28 cellular contexts compared by ENCODE assay signal in genomic region chr22:32758866-32759385, GRCh38. TPM values are rescaled to one million over a fixed set of nuclear protein-coding genes. Genes with fewer than 3 reads are reported as not detected.
"Had no signal": no experiment of that assay in that cellular context is flagged by ENCODE, and none has a peak within 500 bp of the region (broad histone marks: within the 10 kb centered on the region; RNA-seq: fewer than 3 reads in every experiment).

No MANE protein-coding gene starts in this region.

- H3K27me3 ChIP-seq: ascending aorta, SJSA1 had no signal

- H3K27ac Mint-ChIP-seq: activated CD8-positive, alpha-beta memory T cell treated with anti-CD3 and anti-CD28 coated beads, Interleukin-2, amount 10 ng/mL, durations not matched to agents 7 days and 5 days; activated naive CD4-positive, alpha-beta T cell treated with anti-CD3 and anti-CD28 coated beads, Interleukin-2, amount 50 U/mL, for 24 hours; activated naive CD8-positive, alpha-beta T cell treated with anti-CD3 and anti-CD28 coated beads, Interleukin-2, amount 50 U/mL, for 24 hours; activated T-cell treated with anti-CD3 and anti-CD28 coated beads, Interleukin-2, amount 50 U/mL, for 24 hours; activated T-helper 1 cell treated with anti-CD3 and anti-CD28 coated beads, Interleukin-12 subunit alpha, Interleukin-12 subunit beta, Interleukin-2, Interleukin-4 antibody, amounts not matched to agents 30 ng/mL and 10 ng/mL and 1 ng/mL, durations not matched to agents 14 hours and 24 hours and 36 hours; brain; T-helper 1 cell treated with Interleukin-12 subunit alpha and Interleukin-12 subunit beta and Interleukin-4 antibody, amounts not matched to agents 30 μg/mL and 1 μg/mL, for 36 hours; WTC11 had no signal

- H3K4me1 Mint-ChIP-seq: activated CD8-positive, alpha-beta memory T cell treated with anti-CD3 and anti-CD28 coated beads, Interleukin-2, amount 10 ng/mL, durations not matched to agents 7 days and 5 days; activated naive CD4-positive, alpha-beta T cell treated with anti-CD3 and anti-CD28 coated beads, Interleukin-2, amount 50 U/mL, for 24 hours; activated naive CD8-positive, alpha-beta T cell treated with anti-CD3 and anti-CD28 coated beads, Interleukin-2, amount 50 U/mL, for 24 hours; brain; central memory CD8-positive, alpha-beta T cell had no signal

- H3K36me3 Mint-ChIP-seq: activated CD8-positive, alpha-beta memory T cell treated with anti-CD3 and anti-CD28 coated beads, Interleukin-2, amount 10 ng/mL, durations not matched to agents 7 days and 5 days; activated naive CD4-positive, alpha-beta T cell treated with anti-CD3 and anti-CD28 coated beads, Interleukin-2, amount 50 U/mL, for 24 hours; WTC11 had no signal

- H3K4me3 Mint-ChIP-seq: activated CD8-positive, alpha-beta memory T cell treated with anti-CD3 and anti-CD28 coated beads, Interleukin-2, amount 10 ng/mL, durations not matched to agents 7 days and 5 days; activated naive CD4-positive, alpha-beta T cell treated with anti-CD3 and anti-CD28 coated beads, Interleukin-2, amount 50 U/mL, for 24 hours; activated naive CD8-positive, alpha-beta T cell treated with anti-CD3 and anti-CD28 coated beads, Interleukin-2, amount 50 U/mL, for 24 hours; activated T-cell treated with anti-CD3 and anti-CD28 coated beads, Interleukin-2, amount 50 U/mL, for 24 hours; activated T-helper 1 cell treated with anti-CD3 and anti-CD28 coated beads, Interleukin-12 subunit alpha, Interleukin-12 subunit beta, Interleukin-2, Interleukin-4 antibody, amounts not matched to agents 30 ng/mL and 10 ng/mL and 1 ng/mL, durations not matched to agents 14 hours and 24 hours and 36 hours; brain; central memory CD8-positive, alpha-beta T cell; T-helper 1 cell treated with Interleukin-12 subunit alpha and Interleukin-12 subunit beta and Interleukin-4 antibody, amounts not matched to agents 30 μg/mL and 1 μg/mL, for 36 hours; WTC11 had no signal

- H3K9me3 ChIP-seq: ascending aorta, SJSA1 had no signal

- H3K36me3 ChIP-seq: ascending aorta, SJSA1 had no signal

- DNase-seq: activated CD4-positive, alpha-beta T cell treated with anti-CD3 and anti-CD28 coated beads for 48 hours; activated CD4-positive, alpha-beta T cell treated with anti-CD3 and anti-CD28 coated beads, Interleukin-2, amount 50 U/mL, for 4 hours; activated CD4-positive, CD25-positive, alpha-beta regulatory T cell treated with anti-CD3 and anti-CD28 coated beads, Interleukin-2, amount 50 U/mL, for 72 hours; activated CD8-positive, alpha-beta memory T cell treated with anti-CD3 and anti-CD28 coated beads, Interleukin-2, amount 10 ng/mL, durations not matched to agents 7 days and 5 days; activated effector memory CD4-positive, alpha-beta T cell treated with Interleukin-2 at 50 U/mL for 16 hours; activated naive CD4-positive, alpha-beta T cell; activated naive CD8-positive, alpha-beta T cell treated with anti-CD3 and anti-CD28 coated beads, Interleukin-2, amount 50 U/mL, for 24 hours; activated T-cell treated with anti-CD3 and anti-CD28 coated beads, Interleukin-2, amount 50 U/mL, for 24 hours; amniotic stem cell; KG1; NCI-H1092 treated with DMSO at 0.1 percent for 48 hours; NCI-H1417 treated with DMSO at 0.1 percent for 48 hours; NCI-H1694; NCI-H2029; NCI-H2107; NCI-H345; NCI-H510A; NCI-H526 treated with DMSO at 0.1 percent for 48 hours; SHP77; T-helper 9 cell had no signal

- ATAC-seq: activated CD8-positive, alpha-beta memory T cell treated with anti-CD3 and anti-CD28 coated beads, Interleukin-2, amount 10 ng/mL, durations not matched to agents 7 days and 5 days; activated naive CD8-positive, alpha-beta T cell treated with anti-CD3 and anti-CD28 coated beads, Interleukin-2, amount 50 U/mL, for 24 hours; WTC11 had no signal

- H3K27ac ChIP-seq: ascending aorta, SJSA1 had no signal

- H3K4me1 ChIP-seq: ascending aorta had no signal

- H3K4me3 ChIP-seq: ascending aorta, SJSA1 had no signal

- H3K9me3 Mint-ChIP-seq: activated naive CD4-positive, alpha-beta T cell treated with anti-CD3 and anti-CD28 coated beads, Interleukin-2, amount 50 U/mL, for 24 hours; activated naive CD8-positive, alpha-beta T cell treated with anti-CD3 and anti-CD28 coated beads, Interleukin-2, amount 50 U/mL, for 24 hours; activated T-cell treated with anti-CD3 and anti-CD28 coated beads, Interleukin-2, amount 50 U/mL, for 24 hours; activated T-helper 1 cell treated with anti-CD3 and anti-CD28 coated beads, Interleukin-12 subunit alpha, Interleukin-12 subunit beta, Interleukin-2, Interleukin-4 antibody, amounts not matched to agents 30 ng/mL and 10 ng/mL and 1 ng/mL, durations not matched to agents 14 hours and 24 hours and 36 hours; central memory CD8-positive, alpha-beta T cell; T-helper 1 cell treated with Interleukin-12 subunit alpha and Interleukin-12 subunit beta and Interleukin-4 antibody, amounts not matched to agents 30 μg/mL and 1 μg/mL, for 36 hours had no signal

RNA-seq across cellular contexts. Expression of gene TIMP3, which starts 42.6 kb away (rescaled TPM):
- total RNA-seq: activated CD8-positive, alpha-beta memory T cell treated with anti-CD3 and anti-CD28 coated beads, Interleukin-2, amount 10 ng/mL, durations not matched to agents 7 days and 5 days; activated T-helper 1 cell treated with anti-CD3 and anti-CD28 coated beads, Interleukin-12 subunit alpha, Interleukin-12 subunit beta, Interleukin-2, Interleukin-4 antibody, amounts not matched to agents 30 ng/mL and 10 ng/mL and 1 ng/mL, durations not matched to agents 14 hours and 24 hours and 36 hours had no signal
